1 cellular context compared by ENCODE assay signal in the genomic region with DNA sequence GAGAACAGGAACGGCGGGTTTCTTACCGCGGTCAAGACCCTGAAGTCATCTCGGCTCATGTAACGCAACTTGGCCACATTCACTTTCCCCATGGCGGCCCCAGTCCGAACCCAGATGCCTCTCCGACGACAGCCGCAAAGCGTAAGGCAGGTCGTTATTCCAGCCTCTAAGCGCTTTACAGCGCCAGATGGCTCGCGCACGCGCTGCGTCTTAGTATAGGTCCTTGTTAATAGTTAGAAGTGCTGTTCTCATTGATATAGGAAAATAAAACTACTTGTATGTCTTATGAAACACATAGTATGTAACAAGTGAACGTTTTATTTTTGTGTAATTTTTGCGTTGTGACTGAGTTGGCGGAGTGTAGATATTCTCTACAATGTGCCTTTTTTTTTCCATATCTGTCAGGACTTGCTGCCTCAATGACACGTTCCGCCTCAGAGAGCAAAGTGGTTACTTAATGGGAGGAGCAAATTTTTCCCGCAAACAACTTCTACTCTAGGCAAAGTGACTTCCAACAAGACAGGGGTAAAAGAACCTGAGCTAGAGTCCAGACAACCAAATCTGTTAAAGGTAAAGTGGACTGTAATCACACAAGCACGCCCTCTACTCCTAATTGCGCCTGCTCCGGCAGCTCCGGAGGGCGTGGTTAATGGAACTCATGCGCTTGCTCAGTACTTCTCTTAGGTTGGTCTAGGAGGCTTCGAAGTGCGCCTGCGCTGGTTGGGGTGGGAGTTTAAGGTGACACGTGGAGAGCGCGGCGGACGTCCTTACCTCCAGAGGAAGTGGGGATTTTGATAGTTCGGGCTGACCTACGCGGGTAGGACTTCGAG.
TF ChIP-seq lines count a peak whose summit lies in the region.

A gene (minus strand): TSS at position 148 of the 830 bp plus-strand sequence. CDS start 56 bp downstream, at position 92.

TF ChIP-seq in HepG2, 621 proteins besides CTCF, POLR2A, EP300 and RAD21 (continued from another document and continues in another):
- TF ChIP-seq NFKB2 (CRISPR knock-in tag; IDR thresholded peaks at IDR 0.05; ENCODE audit: borderline replicate concordance) (peak; percentile 94), EED (CRISPR knock-in tag; IDR thresholded peaks at IDR 0.05) (no peak; the same call in 1 of the 2 replicates), PAF1 (CRISPR knock-in tag; IDR thresholded peaks at IDR 0.05) (no peak), ZNF354B (CRISPR knock-in tag; IDR thresholded peaks at IDR 0.05) (no peak), ZBTB42 (CRISPR knock-in tag; IDR thresholded peaks at IDR 0.05) (peak; percentile 94), SMAD3 (CRISPR knock-in tag; IDR thresholded peaks at IDR 0.05) (peak; percentile 86; the same call in 1 of the 2 replicates), NFE2L1 (CRISPR knock-in tag; IDR thresholded peaks at IDR 0.05; ENCODE audit: borderline replicate concordance) (no peak), KDM1A (CRISPR knock-in tag; IDR thresholded peaks at IDR 0.05) (no peak), ZNF350 (CRISPR knock-in tag; IDR thresholded peaks at IDR 0.05; ENCODE audit: borderline replicate concordance, low read depth) (peak; percentile 67; the same call in 1 of the 2 replicates), HNF4A (CRISPR knock-in tag; IDR thresholded peaks at IDR 0.05) (no peak; the same call in 1 of the 2 replicates), ZNF430 (CRISPR knock-in tag; IDR thresholded peaks at IDR 0.05) (peak; percentile 88), KDM6A (CRISPR knock-in tag; IDR thresholded peaks at IDR 0.05; ENCODE audit: low read depth) (no peak; the same call in 1 of the 2 replicates), ZFP36L2 (CRISPR knock-in tag; IDR thresholded peaks at IDR 0.05) (no peak), NRL (CRISPR knock-in tag; IDR thresholded peaks at IDR 0.05; ENCODE audit: borderline replicate concordance) (peak; percentile 75; the same call in 1 of the 2 replicates), ZNF543 (CRISPR knock-in tag; IDR thresholded peaks at IDR 0.05) (no peak), HNRNPUL1 (IDR thresholded peaks at IDR 0.05; ENCODE audit: low read depth, low read length) (no peak), TBX2 (CRISPR knock-in tag; IDR thresholded peaks at IDR 0.05; ENCODE audit: borderline replicate concordance) (peak; percentile 45; the same call in 1 of the 2 replicates), ZNF607 (CRISPR knock-in tag; IDR thresholded peaks at IDR 0.05; ENCODE audit: borderline replicate concordance) (peak; percentile 91), ZNF451 (CRISPR knock-in tag; IDR thresholded peaks at IDR 0.05) (peak; percentile 83; the same call in 1 of the 2 replicates), ZNF724P (CRISPR knock-in tag; IDR thresholded peaks at IDR 0.05; ENCODE audit: borderline replicate concordance) (no peak), ZNF230 (CRISPR knock-in tag; IDR thresholded peaks at IDR 0.05) (no peak), ARID2 (CRISPR knock-in tag; IDR thresholded peaks at IDR 0.05; ENCODE audit: borderline replicate concordance) (peak; percentile 76; the same call in 1 of the 2 replicates), MIER3 (CRISPR knock-in tag; IDR thresholded peaks at IDR 0.05; ENCODE audit: borderline replicate concordance) (peak; percentile 72; the same call in 1 of the 2 replicates), PHB2 (IDR thresholded peaks at IDR 0.05; ENCODE audit: partially characterized antibody) (no peak), ZNF335 (CRISPR knock-in tag; IDR thresholded peaks at IDR 0.05) (peak; percentile 78; the same call in 1 of the 2 replicates), CREM (IDR thresholded peaks at IDR 0.05) (peak; percentile 78), CREM (CRISPR knock-in tag; IDR thresholded peaks at IDR 0.05) (no peak), CBFB (CRISPR knock-in tag; IDR thresholded peaks at IDR 0.05) (no peak), REL (CRISPR knock-in tag; conservative IDR thresholded peaks at IDR 0.05) (0 out of 2 replicates have a peak, but pooled peaks have one; percentile 50), ZNF605 (CRISPR knock-in tag; IDR thresholded peaks at IDR 0.05) (peak; percentile 95), SATB2 (CRISPR knock-in tag; IDR thresholded peaks at IDR 0.05) (0 out of 2 replicates have a peak, but pooled peaks have one; percentile 69), SETDB1 (CRISPR knock-in tag; IDR thresholded peaks at IDR 0.05; ENCODE audit: borderline replicate concordance) (peak; percentile 73; the same call in 1 of the 2 replicates), KDM2A (CRISPR knock-in tag; IDR thresholded peaks at IDR 0.05; ENCODE audit: borderline replicate concordance, low read depth) (peak; percentile 47; the same call in 1 of the 2 replicates), CAMTA2 (CRISPR knock-in tag; IDR thresholded peaks at IDR 0.05; ENCODE audit: borderline replicate concordance) (no peak; the same call in 1 of the 2 replicates), RBM22 (optimal IDR thresholded peaks at IDR 0.05; ENCODE audit: low read length) (peak; percentile 38), CEBPG (CRISPR knock-in tag; IDR thresholded peaks at IDR 0.05) (peak; percentile 2; the same call in 1 of the 2 replicates), ZNF234 (CRISPR knock-in tag; conservative IDR thresholded peaks at IDR 0.05) (0 out of 2 replicates have a peak, but pooled peaks have one; percentile 78), ZNF260 (CRISPR knock-in tag; IDR thresholded peaks at IDR 0.05; ENCODE audit: borderline replicate concordance, low read depth) (no peak)
- TF ChIP-seq, protein P1, sequence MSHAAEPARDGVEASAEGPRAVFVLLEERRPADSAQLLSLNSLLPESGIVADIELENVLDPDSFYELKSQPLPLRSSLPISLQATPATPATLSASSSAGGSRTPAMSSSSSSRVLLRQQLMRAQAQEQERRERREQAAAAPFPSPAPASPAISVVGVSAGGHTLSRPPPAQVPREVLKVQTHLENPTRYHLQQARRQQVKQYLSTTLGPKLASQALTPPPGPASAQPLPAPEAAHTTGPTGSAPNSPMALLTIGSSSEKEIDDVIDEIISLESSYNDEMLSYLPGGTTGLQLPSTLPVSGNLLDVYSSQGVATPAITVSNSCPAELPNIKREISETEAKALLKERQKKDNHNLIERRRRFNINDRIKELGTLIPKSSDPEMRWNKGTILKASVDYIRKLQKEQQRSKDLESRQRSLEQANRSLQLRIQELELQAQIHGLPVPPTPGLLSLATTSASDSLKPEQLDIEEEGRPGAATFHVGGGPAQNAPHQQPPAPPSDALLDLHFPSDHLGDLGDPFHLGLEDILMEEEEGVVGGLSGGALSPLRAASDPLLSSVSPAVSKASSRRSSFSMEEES (CRISPR knock-in tag; IDR thresholded peaks at IDR 0.05): peak; percentile 67
- TF ChIP-seq, protein P2, sequence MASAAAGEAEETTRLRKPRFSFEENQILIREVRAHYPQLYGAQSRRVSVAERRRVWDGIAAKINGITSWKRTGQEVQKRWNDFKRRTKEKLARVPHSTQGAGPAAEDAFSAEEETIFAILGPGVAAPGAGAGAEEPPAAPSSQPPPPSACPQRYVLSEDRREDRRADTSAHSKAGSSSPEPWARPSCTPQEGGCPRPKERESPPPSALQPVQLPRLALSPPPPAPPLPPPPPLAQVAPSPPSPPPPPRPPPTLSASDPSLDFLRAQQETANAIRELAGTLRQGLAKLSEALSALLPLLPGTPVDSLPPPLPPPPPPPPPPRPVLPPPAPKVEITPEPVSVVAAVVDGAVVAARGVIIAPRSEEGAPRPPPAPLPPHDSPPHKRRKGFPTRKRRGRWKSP (CRISPR knock-in tag; IDR thresholded peaks at IDR 0.05): peak; percentile 99
- TF ChIP-seq, protein P3, sequence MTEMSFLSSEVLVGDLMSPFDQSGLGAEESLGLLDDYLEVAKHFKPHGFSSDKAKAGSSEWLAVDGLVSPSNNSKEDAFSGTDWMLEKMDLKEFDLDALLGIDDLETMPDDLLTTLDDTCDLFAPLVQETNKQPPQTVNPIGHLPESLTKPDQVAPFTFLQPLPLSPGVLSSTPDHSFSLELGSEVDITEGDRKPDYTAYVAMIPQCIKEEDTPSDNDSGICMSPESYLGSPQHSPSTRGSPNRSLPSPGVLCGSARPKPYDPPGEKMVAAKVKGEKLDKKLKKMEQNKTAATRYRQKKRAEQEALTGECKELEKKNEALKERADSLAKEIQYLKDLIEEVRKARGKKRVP (CRISPR knock-in tag; IDR thresholded peaks at IDR 0.05): 0 out of 4 replicates have a peak, but pooled peaks of 1 of the 2 experiments have one; percentile 44
- TF ChIP-seq, protein P4, sequence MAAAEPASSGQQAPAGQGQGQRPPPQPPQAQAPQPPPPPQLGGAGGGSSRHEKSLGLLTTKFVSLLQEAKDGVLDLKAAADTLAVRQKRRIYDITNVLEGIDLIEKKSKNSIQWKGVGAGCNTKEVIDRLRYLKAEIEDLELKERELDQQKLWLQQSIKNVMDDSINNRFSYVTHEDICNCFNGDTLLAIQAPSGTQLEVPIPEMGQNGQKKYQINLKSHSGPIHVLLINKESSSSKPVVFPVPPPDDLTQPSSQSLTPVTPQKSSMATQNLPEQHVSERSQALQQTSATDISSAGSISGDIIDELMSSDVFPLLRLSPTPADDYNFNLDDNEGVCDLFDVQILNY (CRISPR knock-in tag; conservative IDR thresholded peaks at IDR 0.05): no peak
- TF ChIP-seq, protein P5, sequence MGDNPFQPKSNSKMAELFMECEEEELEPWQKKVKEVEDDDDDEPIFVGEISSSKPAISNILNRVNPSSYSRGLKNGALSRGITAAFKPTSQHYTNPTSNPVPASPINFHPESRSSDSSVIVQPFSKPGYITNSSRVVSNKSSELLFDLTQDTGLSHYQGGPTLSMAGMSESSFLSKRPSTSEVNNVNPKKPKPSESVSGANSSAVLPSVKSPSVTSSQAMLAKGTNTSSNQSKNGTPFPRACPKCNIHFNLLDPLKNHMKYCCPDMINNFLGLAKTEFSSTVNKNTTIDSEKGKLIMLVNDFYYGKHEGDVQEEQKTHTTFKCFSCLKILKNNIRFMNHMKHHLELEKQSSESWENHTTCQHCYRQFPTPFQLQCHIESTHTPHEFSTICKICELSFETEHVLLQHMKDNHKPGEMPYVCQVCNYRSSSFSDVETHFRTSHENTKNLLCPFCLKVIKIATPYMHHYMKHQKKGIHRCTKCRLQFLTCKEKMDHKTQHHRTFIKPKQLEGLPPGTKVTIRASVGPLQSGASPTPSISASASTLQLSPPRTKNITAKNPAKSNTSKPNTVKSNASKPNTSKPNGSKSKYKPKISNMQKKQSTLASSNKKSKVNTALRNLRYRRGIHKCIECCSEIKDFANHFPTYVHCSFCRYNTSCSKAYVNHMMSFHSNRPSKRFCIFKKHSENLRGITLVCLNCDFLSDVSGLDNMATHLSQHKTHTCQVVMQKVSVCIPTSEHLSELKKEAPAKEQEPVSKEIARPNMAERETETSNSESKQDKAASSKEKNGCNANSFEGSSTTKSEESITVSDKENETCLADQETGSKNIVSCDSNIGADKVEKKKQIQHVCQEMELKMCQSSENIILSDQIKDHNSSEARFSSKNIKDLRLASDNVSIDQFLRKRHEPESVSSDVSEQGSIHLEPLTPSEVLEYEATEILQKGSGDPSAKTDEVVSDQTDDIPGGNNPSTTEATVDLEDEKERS (CRISPR knock-in tag; IDR thresholded peaks at IDR 0.05): peak; percentile 54; the same call in 1 of the 2 replicates
- TF ChIP-seq, protein P6, sequence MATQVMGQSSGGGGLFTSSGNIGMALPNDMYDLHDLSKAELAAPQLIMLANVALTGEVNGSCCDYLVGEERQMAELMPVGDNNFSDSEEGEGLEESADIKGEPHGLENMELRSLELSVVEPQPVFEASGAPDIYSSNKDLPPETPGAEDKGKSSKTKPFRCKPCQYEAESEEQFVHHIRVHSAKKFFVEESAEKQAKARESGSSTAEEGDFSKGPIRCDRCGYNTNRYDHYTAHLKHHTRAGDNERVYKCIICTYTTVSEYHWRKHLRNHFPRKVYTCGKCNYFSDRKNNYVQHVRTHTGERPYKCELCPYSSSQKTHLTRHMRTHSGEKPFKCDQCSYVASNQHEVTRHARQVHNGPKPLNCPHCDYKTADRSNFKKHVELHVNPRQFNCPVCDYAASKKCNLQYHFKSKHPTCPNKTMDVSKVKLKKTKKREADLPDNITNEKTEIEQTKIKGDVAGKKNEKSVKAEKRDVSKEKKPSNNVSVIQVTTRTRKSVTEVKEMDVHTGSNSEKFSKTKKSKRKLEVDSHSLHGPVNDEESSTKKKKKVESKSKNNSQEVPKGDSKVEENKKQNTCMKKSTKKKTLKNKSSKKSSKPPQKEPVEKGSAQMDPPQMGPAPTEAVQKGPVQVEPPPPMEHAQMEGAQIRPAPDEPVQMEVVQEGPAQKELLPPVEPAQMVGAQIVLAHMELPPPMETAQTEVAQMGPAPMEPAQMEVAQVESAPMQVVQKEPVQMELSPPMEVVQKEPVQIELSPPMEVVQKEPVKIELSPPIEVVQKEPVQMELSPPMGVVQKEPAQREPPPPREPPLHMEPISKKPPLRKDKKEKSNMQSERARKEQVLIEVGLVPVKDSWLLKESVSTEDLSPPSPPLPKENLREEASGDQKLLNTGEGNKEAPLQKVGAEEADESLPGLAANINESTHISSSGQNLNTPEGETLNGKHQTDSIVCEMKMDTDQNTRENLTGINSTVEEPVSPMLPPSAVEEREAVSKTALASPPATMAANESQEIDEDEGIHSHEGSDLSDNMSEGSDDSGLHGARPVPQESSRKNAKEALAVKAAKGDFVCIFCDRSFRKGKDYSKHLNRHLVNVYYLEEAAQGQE (IDR thresholded peaks at IDR 0.05; ENCODE audit: borderline replicate concordance in 1 of 2, low read depth in 1 of 2, low read length in 2 of 2): peak in 1 of 2 experiments; percentile 64; a peak in 2 of 4 replicates
- TF ChIP-seq, protein P7, sequence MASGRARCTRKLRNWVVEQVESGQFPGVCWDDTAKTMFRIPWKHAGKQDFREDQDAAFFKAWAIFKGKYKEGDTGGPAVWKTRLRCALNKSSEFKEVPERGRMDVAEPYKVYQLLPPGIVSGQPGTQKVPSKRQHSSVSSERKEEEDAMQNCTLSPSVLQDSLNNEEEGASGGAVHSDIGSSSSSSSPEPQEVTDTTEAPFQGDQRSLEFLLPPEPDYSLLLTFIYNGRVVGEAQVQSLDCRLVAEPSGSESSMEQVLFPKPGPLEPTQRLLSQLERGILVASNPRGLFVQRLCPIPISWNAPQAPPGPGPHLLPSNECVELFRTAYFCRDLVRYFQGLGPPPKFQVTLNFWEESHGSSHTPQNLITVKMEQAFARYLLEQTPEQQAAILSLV (CRISPR knock-in tag; IDR thresholded peaks at IDR 0.05; ENCODE audit: borderline replicate concordance): peak; percentile 69
- TF ChIP-seq, protein P8, sequence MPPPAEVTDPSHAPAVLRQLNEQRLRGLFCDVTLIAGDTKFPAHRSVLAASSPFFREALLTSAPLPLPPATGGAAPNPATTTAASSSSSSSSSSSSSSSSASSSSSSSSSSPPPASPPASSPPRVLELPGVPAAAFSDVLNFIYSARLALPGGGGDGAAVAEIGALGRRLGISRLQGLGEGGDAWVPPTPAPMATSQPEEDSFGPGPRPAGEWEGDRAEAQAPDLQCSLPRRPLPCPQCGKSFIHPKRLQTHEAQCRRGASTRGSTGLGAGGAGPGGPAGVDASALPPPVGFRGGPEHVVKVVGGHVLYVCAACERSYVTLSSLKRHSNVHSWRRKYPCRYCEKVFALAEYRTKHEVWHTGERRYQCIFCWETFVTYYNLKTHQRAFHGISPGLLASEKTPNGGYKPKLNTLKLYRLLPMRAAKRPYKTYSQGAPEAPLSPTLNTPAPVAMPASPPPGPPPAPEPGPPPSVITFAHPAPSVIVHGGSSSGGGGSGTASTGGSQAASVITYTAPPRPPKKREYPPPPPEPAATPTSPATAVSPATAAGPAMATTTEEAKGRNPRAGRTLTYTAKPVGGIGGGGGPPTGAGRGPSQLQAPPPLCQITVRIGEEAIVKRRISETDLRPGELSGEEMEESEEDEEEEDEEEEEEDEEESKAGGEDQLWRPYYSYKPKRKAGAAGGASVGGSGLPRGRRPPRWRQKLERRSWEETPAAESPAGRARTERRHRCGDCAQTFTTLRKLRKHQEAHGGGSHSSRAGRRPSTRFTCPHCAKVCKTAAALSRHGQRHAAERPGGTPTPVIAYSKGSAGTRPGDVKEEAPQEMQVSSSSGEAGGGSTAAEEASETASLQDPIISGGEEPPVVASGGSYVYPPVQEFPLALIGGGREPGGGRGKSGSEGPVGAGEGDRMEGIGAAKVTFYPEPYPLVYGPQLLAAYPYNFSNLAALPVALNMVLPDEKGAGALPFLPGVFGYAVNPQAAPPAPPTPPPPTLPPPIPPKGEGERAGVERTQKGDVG (CRISPR knock-in tag; IDR thresholded peaks at IDR 0.05; ENCODE audit: borderline replicate concordance): no peak
